36 cellular contexts compared by ENCODE assay signal in the genomic region with DNA sequence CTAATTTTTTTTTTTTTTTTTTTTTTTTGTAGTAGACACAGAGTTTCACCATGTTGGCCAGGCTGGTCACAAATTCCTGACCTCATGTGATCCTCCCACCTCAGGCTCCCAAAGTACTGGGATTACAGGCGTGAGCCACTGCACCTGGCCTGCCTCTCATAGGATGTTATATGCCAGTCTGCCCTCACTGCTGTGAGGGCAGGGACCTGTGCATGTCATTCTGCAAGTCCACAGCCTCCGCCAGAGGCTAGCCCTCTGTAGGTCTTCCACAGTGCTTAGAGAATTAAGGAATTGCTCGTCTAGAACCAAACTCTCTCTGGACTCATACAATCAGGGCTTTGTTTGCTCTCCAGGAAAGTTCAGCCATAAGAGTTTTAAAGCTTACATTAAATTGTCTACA.
"Had no signal": no experiment of that assay in that cellular context is flagged by ENCODE, and none has a peak within 500 bp of the region (broad histone marks: within the 10 kb centered on the region; RNA-seq: fewer than 3 reads in every experiment).

No MANE protein-coding gene starts in this region.

- H3K27me3 Mint-ChIP-seq: activated CD4-positive, alpha-beta T cell treated with anti-CD3 and anti-CD28 coated beads for 36 hours; activated CD4-positive, alpha-beta T cell treated with anti-CD3 and anti-CD28 coated beads, Interleukin-2, amount 10 ng/mL, durations not matched to agents 7 days and 5 days; activated CD8-positive, alpha-beta T cell treated with anti-CD3 and anti-CD28 coated beads for 36 hours; activated naive CD8-positive, alpha-beta T cell treated with anti-CD3 and anti-CD28 coated beads for 36 hours; activated T-helper 17 cell treated with anti-CD3 and anti-CD28 coated beads, Interleukin-2, amount 50 U/mL, for 72 hours had no signal

- H3K27ac Mint-ChIP-seq: activated CD4-positive, alpha-beta T cell treated with anti-CD3 and anti-CD28 coated beads for 36 hours; activated CD4-positive, alpha-beta T cell treated with anti-CD3 and anti-CD28 coated beads, Interleukin-2, amount 10 ng/mL, durations not matched to agents 7 days and 5 days; activated CD8-positive, alpha-beta T cell treated with anti-CD3 and anti-CD28 coated beads for 36 hours; activated naive CD4-positive, alpha-beta T cell treated with anti-CD3 and anti-CD28 coated beads for 36 hours; activated naive CD8-positive, alpha-beta T cell treated with anti-CD3 and anti-CD28 coated beads for 36 hours; activated T-cell treated with anti-CD3 and anti-CD28 coated beads, Interleukin-2, amount 50 U/mL, for 72 hours; activated T-helper 1 cell treated with anti-CD3 and anti-CD28 coated beads, Interleukin-12 subunit alpha, Interleukin-12 subunit beta, Interleukin-2, Interleukin-4 antibody, amounts not matched to agents 30 ng/mL and 10 ng/mL and 1 ng/mL, durations not matched to agents 14 hours and 24 hours and 36 hours; activated T-helper 17 cell treated with anti-CD3 and anti-CD28 coated beads, Interleukin-2, amount 50 U/mL, for 72 hours; T-helper 1 cell treated with Interleukin-12 subunit alpha and Interleukin-12 subunit beta and Interleukin-4 antibody, amounts not matched to agents 30 μg/mL and 1 μg/mL, for 36 hours; T-helper 2 cell treated with Interferon-gamma antibody and Interleukin-4, amounts not matched to agents 5 μg/mL and 100 μg/mL, for 36 hours; WTC11 had no signal

- H3K4me3 ChIP-seq: adrenal gland, body of pancreas, breast epithelium had no signal

- H3K36me3 Mint-ChIP-seq: activated naive CD4-positive, alpha-beta T cell treated with anti-CD3 and anti-CD28 coated beads, Interleukin-2, amount 50 U/mL, for 72 hours; activated naive CD8-positive, alpha-beta T cell treated with anti-CD3 and anti-CD28 coated beads for 36 hours; WTC11 had no signal

- ATAC-seq: activated CD4-positive, alpha-beta T cell treated with anti-CD3 and anti-CD28 coated beads for 36 hours; activated CD4-positive, CD25-positive, alpha-beta regulatory T cell treated with anti-CD3 and anti-CD28 coated beads, Interleukin-2, amount 50 U/mL, for 24 hours; activated CD8-positive, alpha-beta T cell treated with anti-CD3 and anti-CD28 coated beads for 36 hours; activated naive CD4-positive, alpha-beta T cell treated with anti-CD3 and anti-CD28 coated beads, Interleukin-2, amount 50 U/mL, for 72 hours; activated T-cell treated with anti-CD3 and anti-CD28 coated beads, Interleukin-2, amount 50 U/mL, for 4 hours; activated T-cell treated with anti-CD3 and anti-CD28 coated beads, Interleukin-2, amount 50 U/mL, for 72 hours; activated T-helper 17 cell treated with anti-CD3 and anti-CD28 coated beads, Interleukin-2, amount 50 U/mL, for 72 hours; body of pancreas; WTC11 had no signal

- H3K4me3 Mint-ChIP-seq: activated CD4-positive, alpha-beta T cell treated with anti-CD3 and anti-CD28 coated beads for 36 hours; activated CD4-positive, alpha-beta T cell treated with anti-CD3 and anti-CD28 coated beads, Interleukin-2, amount 10 ng/mL, durations not matched to agents 7 days and 5 days; activated CD8-positive, alpha-beta T cell treated with anti-CD3 and anti-CD28 coated beads for 36 hours; activated naive CD4-positive, alpha-beta T cell treated with anti-CD3 and anti-CD28 coated beads for 36 hours; activated naive CD8-positive, alpha-beta T cell treated with anti-CD3 and anti-CD28 coated beads for 36 hours; activated T-cell treated with anti-CD3 and anti-CD28 coated beads, Interleukin-2, amount 50 U/mL, for 4 hours; activated T-cell treated with anti-CD3 and anti-CD28 coated beads, Interleukin-2, amount 50 U/mL, for 72 hours; activated T-helper 1 cell treated with anti-CD3 and anti-CD28 coated beads, Interleukin-12 subunit alpha, Interleukin-12 subunit beta, Interleukin-2, Interleukin-4 antibody, amounts not matched to agents 30 ng/mL and 10 ng/mL and 1 ng/mL, durations not matched to agents 14 hours and 24 hours and 36 hours; activated T-helper 17 cell treated with anti-CD3 and anti-CD28 coated beads, Interleukin-2, amount 50 U/mL, for 72 hours; T-helper 1 cell treated with Interleukin-12 subunit alpha and Interleukin-12 subunit beta and Interleukin-4 antibody, amounts not matched to agents 30 μg/mL and 1 μg/mL, for 36 hours; T-helper 2 cell treated with Interferon-gamma antibody and Interleukin-4, amounts not matched to agents 5 μg/mL and 100 μg/mL, for 36 hours; WTC11 had no signal

- H3K4me1 ChIP-seq: adrenal gland, body of pancreas, breast epithelium had no signal

- H3K27ac ChIP-seq: adrenal gland, body of pancreas, brain microvascular endothelial cell, breast epithelium, VCaP had no signal

- H3K9me3 ChIP-seq: adrenal gland, body of pancreas, breast epithelium had no signal

- DNase-seq: activated CD4-positive, alpha-beta T cell treated with anti-CD3 and anti-CD28 coated beads for 1 hour; activated CD4-positive, alpha-beta T cell treated with anti-CD3 and anti-CD28 coated beads for 36 hours; activated CD4-positive, alpha-beta T cell treated with anti-CD3 and anti-CD28 coated beads for 48 hours; activated CD4-positive, alpha-beta T cell treated with anti-CD3 and anti-CD28 coated beads, Interleukin-2, amount 10 ng/mL, durations not matched to agents 7 days and 5 days; activated CD4-positive, alpha-beta T cell treated with anti-CD3 and anti-CD28 coated beads, Interleukin-2, amount 50 U/mL, for 48 hours; activated CD4-positive, CD25-positive, alpha-beta regulatory T cell; activated CD8-positive, alpha-beta memory T cell treated with anti-CD3 and anti-CD28 coated beads, Interleukin-2, amount 50 U/mL, for 4 hours; activated CD8-positive, alpha-beta T cell treated with anti-CD3 and anti-CD28 coated beads for 36 hours; activated effector memory CD4-positive, alpha-beta T cell treated with anti-CD3 and anti-CD28 coated beads, Interleukin-2, amount 50 U/mL, for 16 hours; activated gamma-delta T cell treated with Interleukin-2 at 50 U/mL for 16 hours; activated naive CD4-positive, alpha-beta T cell; activated naive CD4-positive, alpha-beta T cell treated with anti-CD3 and anti-CD28 coated beads for 36 hours; activated naive CD4-positive, alpha-beta T cell treated with anti-CD3 and anti-CD28 coated beads, Interleukin-2, amount 50 U/mL, for 16 hours; activated naive CD8-positive, alpha-beta T cell treated with anti-CD3 and anti-CD28 coated beads for 36 hours; activated T-cell treated with anti-CD3 and anti-CD28 coated beads for 4 hours; activated T-cell treated with anti-CD3 and anti-CD28 coated beads, Interleukin-2, amount 50 U/mL, for 1 hour; activated T-cell treated with anti-CD3 and anti-CD28 coated beads, Interleukin-2, amount 50 U/mL, for 4 hours; activated T-cell treated with anti-CD3 and anti-CD28 coated beads, Interleukin-2, amount 50 U/mL, for 72 hours; adrenal gland; amniotic stem cell; aorta; body of pancreas; brain microvascular endothelial cell; central memory CD4-positive, alpha-beta T cell; T-helper 1 cell; T-helper 2 cell; T-helper 9 cell had no signal

- H3K4me1 Mint-ChIP-seq: activated T-helper 17 cell treated with anti-CD3 and anti-CD28 coated beads, Interleukin-2, amount 50 U/mL, for 72 hours had no signal

- H3K27me3 ChIP-seq: body of pancreas, brain microvascular endothelial cell, breast epithelium had no signal

- H3K9me3 Mint-ChIP-seq: activated CD4-positive, alpha-beta T cell treated with anti-CD3 and anti-CD28 coated beads, Interleukin-2, amount 10 ng/mL, durations not matched to agents 7 days and 5 days; activated CD8-positive, alpha-beta T cell treated with anti-CD3 and anti-CD28 coated beads for 36 hours; activated naive CD4-positive, alpha-beta T cell treated with anti-CD3 and anti-CD28 coated beads for 36 hours; activated naive CD4-positive, alpha-beta T cell treated with anti-CD3 and anti-CD28 coated beads, Interleukin-2, amount 50 U/mL, for 72 hours; activated naive CD8-positive, alpha-beta T cell treated with anti-CD3 and anti-CD28 coated beads for 36 hours; activated T-cell treated with anti-CD3 and anti-CD28 coated beads, Interleukin-2, amount 50 U/mL, for 4 hours; activated T-helper 1 cell treated with anti-CD3 and anti-CD28 coated beads, Interleukin-12 subunit alpha, Interleukin-12 subunit beta, Interleukin-2, Interleukin-4 antibody, amounts not matched to agents 30 ng/mL and 10 ng/mL and 1 ng/mL, durations not matched to agents 14 hours and 24 hours and 36 hours; activated T-helper 17 cell treated with anti-CD3 and anti-CD28 coated beads, Interleukin-2, amount 50 U/mL, for 72 hours; T-helper 1 cell treated with Interleukin-12 subunit alpha and Interleukin-12 subunit beta and Interleukin-4 antibody, amounts not matched to agents 30 μg/mL and 1 μg/mL, for 36 hours; T-helper 2 cell treated with Interferon-gamma antibody and Interleukin-4, amounts not matched to agents 5 μg/mL and 100 μg/mL, for 36 hours; WTC11 had no signal

- H3K36me3 ChIP-seq: adrenal gland, brain microvascular endothelial cell, breast epithelium had no signal
